In the genomic region with DNA sequence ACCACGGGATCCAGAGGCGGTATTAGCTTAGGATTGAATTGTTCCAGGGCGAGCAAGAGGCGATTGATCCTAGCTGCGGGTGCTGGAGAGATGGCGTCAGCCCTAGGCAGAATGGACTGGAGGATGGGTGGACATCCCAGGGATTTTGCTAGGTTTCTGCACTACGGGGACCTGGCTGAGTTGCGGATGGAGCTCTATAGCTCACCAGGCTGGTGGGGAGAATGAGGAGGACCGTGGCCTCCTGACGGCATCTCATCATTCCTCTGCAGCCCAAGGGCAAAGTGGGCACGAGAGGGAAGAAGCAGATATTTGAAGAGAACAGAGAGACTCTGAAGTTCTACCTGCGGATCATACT, we compare ENCODE assay signal across 8 cellular contexts. TPM values are rescaled to one million over a fixed set of nuclear protein-coding genes. Genes with fewer than 3 reads are reported as not detected.
A peak's percentile ranks its signal among the peaks of the same experiment; 100 is the strongest.
DNase-seq lines count a peak whose midpoint lies in the region; ATAC-seq and TF ChIP-seq lines count a peak whose summit lies in the region.

No MANE protein-coding gene starts in this region.

- peaks cover 21% of the 10 kb centered on the region for H3K79me2 ChIP-seq in OCI-LY3 (ENCODE audit: low read length)

- H4K20me1 ChIP-seq in OCI-LY3 (ENCODE audit: insufficient read depth, low read length): no peaks in the 10 kb centered on the region

- no peak for ATAC-seq in HG02798 (IDR thresholded peaks at IDR 0.05; ENCODE audit: poor library complexity, unreplicated experiment)

- no peaks in the 10 kb centered on the region for H3K9me3 Mint-ChIP-seq in endothelial cell (ENCODE audit: unreplicated experiment)

- H3K27ac Mint-ChIP-seq in endothelial cell (ENCODE audit: unreplicated experiment): peak overlapping the region; percentile 95

- peak overlapping the region; percentile 99 for H3K4me3 Mint-ChIP-seq in endothelial cell (ENCODE audit: unreplicated experiment)

- peaks cover 40% of the 10 kb centered on the region for H3K36me3 ChIP-seq in OCI-LY3 (replicated peaks; ENCODE audit: low read depth, low read length)
- peaks cover 40% of the 10 kb centered on the region for H3K36me3 ChIP-seq in neuron (ENCODE audit: insufficient read depth, low read length)

- peak overlapping the region; percentile 80 for H3K4me2 ChIP-seq in OCI-LY3 (ENCODE audit: low read length)

- H3K27ac ChIP-seq in C4-2B (peak overlapping the region; percentile 72), OCI-LY3 (ENCODE audit: low read length) (peak overlapping the region; percentile 63)

- TF ChIP-seq CTCF in C4-2B (conservative IDR thresholded peaks at IDR 0.05): no peak
- no peak for TF ChIP-seq CTCF in OCI-LY3 (IDR thresholded peaks at IDR 0.05; ENCODE audit: low read depth, low read length)
- TF ChIP-seq CTCF in endothelial cell (IDR thresholded peaks at IDR 0.05; ENCODE audit: unreplicated experiment): no peak

- peaks cover 27% of the 10 kb centered on the region for H3K27me3 Mint-ChIP-seq in endothelial cell (ENCODE audit: unreplicated experiment)

- peaks cover 24% of the 10 kb centered on the region for H3K36me3 Mint-ChIP-seq in endothelial cell (ENCODE audit: low read depth, unreplicated experiment)

- H3K9me3 ChIP-seq in OCI-LY3 (ENCODE audit: insufficient read depth, low read length) (no peaks in the 10 kb centered on the region), neuron (ENCODE audit: low read length) (no peaks in the 10 kb centered on the region)

- H3K4me3 ChIP-seq in OCI-LY3 (ENCODE audit: low read length) (peak overlapping the region; percentile 86), neuron (ENCODE audit: low read length) (peak overlapping the region; percentile 80)

- H2AFZ ChIP-seq in OCI-LY3 (ENCODE audit: low read depth, low read length) (no peak overlapping the region), neuron (ENCODE audit: low read depth, low read length) (peak overlapping the region; percentile 57)

- peaks cover 13% of the 10 kb centered on the region for H3K4me1 ChIP-seq in OCI-LY3 (ENCODE audit: low read length)
- H3K4me1 ChIP-seq in neuron (ENCODE audit: insufficient read depth, low read length): peaks cover 21% of the 10 kb centered on the region

- H3K4me1 Mint-ChIP-seq in endothelial cell (ENCODE audit: unreplicated experiment): peaks cover 50% of the 10 kb centered on the region

- peak overlapping the region; percentile 86 for H3K9ac ChIP-seq in OCI-LY3 (ENCODE audit: low read length)

- DNase-seq in endothelial cell (ENCODE audit: low spot score) (no peak), HK-2 (ENCODE audit: unreplicated experiment) (no peak), medulla oblongata (ENCODE audit: extremely low spot score) (no peak), NOMO-1 treated with dmso at 0.1 percent for 144 hours (lab: John Stamatoyannopoulos, UW; ENCODE audit: unreplicated experiment) (no peak)

- H3K27me3 ChIP-seq in OCI-LY3 (ENCODE audit: low read depth, low read length): no peaks in the 10 kb centered on the region
- no peaks in the 10 kb centered on the region for H3K27me3 ChIP-seq in neuron (ENCODE audit: insufficient read depth, low read length)

RNA-seq across cellular contexts. Expression of gene TMEM208, which starts 0.6 kb away (rescaled TPM):
- total RNA-seq in endothelial cell (ENCODE audit: unreplicated experiment): 33.6 TPM

RNA-seq across cellular contexts. Expression of gene FHOD1, which starts 19.7 kb away (rescaled TPM):
- total RNA-seq in endothelial cell (ENCODE audit: unreplicated experiment): 248 TPM

RNA-seq across cellular contexts. Expression of gene SLC9A5, which starts 21.2 kb away (rescaled TPM):
- total RNA-seq in endothelial cell (ENCODE audit: unreplicated experiment): 17.2 TPM

RNA-seq across cellular contexts. Expression of gene ELMO3, which starts 28.6 kb away (rescaled TPM):
- 25.3 TPM for total RNA-seq in endothelial cell (ENCODE audit: unreplicated experiment)

RNA-seq across cellular contexts. Expression of gene E2F4, which starts 35.6 kb away (rescaled TPM):
- 113 TPM for total RNA-seq in endothelial cell (ENCODE audit: unreplicated experiment)
